In the genomic region with DNA sequence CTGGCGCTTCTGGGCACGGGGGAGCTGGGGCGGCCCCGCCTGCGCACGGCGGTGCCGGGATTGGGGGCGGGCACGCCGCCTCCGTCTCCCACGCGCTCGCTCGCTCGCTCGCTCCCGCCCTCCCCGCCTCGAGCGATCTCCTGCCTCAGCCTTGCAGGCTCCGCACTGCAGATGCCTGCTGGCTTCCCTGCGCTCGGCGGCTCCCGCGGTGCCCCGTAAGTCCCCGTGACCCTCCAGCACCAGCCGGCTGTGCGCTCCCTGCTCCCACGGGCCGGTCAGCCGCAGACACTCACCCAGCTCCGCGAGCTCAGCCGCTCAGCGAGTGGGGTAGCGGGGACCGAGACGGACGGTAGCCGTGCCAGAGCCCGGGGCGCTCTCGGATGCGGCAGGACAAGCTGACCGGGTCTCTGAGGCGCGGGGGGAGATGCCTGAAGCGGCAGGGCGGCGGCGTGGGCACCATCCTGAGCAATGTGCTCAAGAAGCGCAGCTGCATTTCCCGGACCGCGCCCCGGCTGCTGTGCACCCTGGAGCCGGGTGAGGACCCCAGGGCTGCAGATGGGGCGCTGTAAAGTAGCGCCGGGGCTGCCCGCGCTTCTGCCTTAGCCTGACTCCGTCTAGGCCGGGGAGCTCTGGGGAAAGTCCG, we compare ENCODE assay signal across 8 cellular contexts. TPM values are rescaled to one million over a fixed set of nuclear protein-coding genes. Genes with fewer than 3 reads are reported as not detected.
A peak's percentile ranks its signal among the peaks of the same experiment; 100 is the strongest.
DNase-seq lines count a peak whose midpoint lies in the region; ATAC-seq, FAIRE-seq and TF ChIP-seq lines count a peak whose summit lies in the region.

A gene with protein sequence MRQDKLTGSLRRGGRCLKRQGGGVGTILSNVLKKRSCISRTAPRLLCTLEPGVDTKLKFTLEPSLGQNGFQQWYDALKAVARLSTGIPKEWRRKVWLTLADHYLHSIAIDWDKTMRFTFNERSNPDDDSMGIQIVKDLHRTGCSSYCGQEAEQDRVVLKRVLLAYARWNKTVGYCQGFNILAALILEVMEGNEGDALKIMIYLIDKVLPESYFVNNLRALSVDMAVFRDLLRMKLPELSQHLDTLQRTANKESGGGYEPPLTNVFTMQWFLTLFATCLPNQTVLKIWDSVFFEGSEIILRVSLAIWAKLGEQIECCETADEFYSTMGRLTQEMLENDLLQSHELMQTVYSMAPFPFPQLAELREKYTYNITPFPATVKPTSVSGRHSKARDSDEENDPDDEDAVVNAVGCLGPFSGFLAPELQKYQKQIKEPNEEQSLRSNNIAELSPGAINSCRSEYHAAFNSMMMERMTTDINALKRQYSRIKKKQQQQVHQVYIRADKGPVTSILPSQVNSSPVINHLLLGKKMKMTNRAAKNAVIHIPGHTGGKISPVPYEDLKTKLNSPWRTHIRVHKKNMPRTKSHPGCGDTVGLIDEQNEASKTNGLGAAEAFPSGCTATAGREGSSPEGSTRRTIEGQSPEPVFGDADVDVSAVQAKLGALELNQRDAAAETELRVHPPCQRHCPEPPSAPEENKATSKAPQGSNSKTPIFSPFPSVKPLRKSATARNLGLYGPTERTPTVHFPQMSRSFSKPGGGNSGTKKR (plus strand): TSS at position 148 of the 643 bp plus-strand sequence. CDS start 233 bp downstream, at position 381.

- intact Hi-C loops in PC-3 (cut with micrococcal nuclease), result no loop called here
- intact Hi-C loops in GM12878 (cut with micrococcal nuclease; ENCODE audit: unreplicated experiment), result loop anchor here (5.0 kb wide), 1 partner anchor 38 kb away; no protein-coding TSS in a partner anchor
- intact Hi-C loops in sigmoid colon (cut with DNase I), result no loop called here

- H3K79me2 ChIP-seq in PC-3 (ENCODE audit: low read length) (no peaks in the 10 kb centered on the region), GM12878 (ENCODE audit: control insufficient read depth, insufficient read depth, low read length) (peaks cover 32% of the 10 kb centered on the region)

- H2AFZ ChIP-seq in PC-3 (ENCODE audit: low read length) (peak within 1 kb of the TSS; percentile 91), GM12878 (ENCODE audit: control insufficient read depth, low read depth, low read length) (peak within 1 kb of the TSS; percentile 80)

- DNase-seq in HL-60 (ENCODE audit: low read depth in 1 of 2, low spot score in 1 of 2), result peak in 1 of 2 experiments; percentile 32
- DNase-seq in PC-3, result peak; percentile 52
- no peak for DNase-seq in GM12878 (ENCODE audit: low read depth, low spot score)
- DNase-seq in sigmoid colon, result no peak
- DNase-seq in activated gamma-delta T cell treated with Interleukin-2 at 50 U/mL for 16 hours, result no peak

- 0 out of 2 replicates have a peak, but pooled peaks cover 5% of the 10 kb centered on the region for H3K9me3 ChIP-seq in PC-3 (ENCODE audit: low read length)
- H3K9me3 ChIP-seq in GM12878 (replicated peaks; ENCODE audit: control insufficient read depth, insufficient read depth, low read length), result no peaks in the 10 kb centered on the region; the same call in 2 of the 3 replicates
- H3K9me3 ChIP-seq in iPS-18a (ENCODE audit: control insufficient read depth, low read depth, low read length), result no peaks in the 10 kb centered on the region
- no peaks in the 10 kb centered on the region for H3K9me3 ChIP-seq in sigmoid colon

- BruUV-seq in PC-3 (replicated peaks; lab: Mats Ljungman, UMichigan) (no TSS peak), GM12878 (replicated peaks; lab: Mats Ljungman, UMichigan) (no TSS peak)

- H3K27ac ChIP-seq in HL-60 (replicated peaks), result no peak within 1 kb of the TSS
- H3K27ac ChIP-seq in PC-3 (ENCODE audit: low read length), result no peak within 1 kb of the TSS
- H3K27ac ChIP-seq in GM12878 (ENCODE audit: control insufficient read depth, insufficient read depth), result peak within 1 kb of the TSS; percentile 65
- no peak within 1 kb of the TSS for H3K27ac ChIP-seq in iPS-18a (ENCODE audit: low read length)
- no peak within 1 kb of the TSS for H3K27ac ChIP-seq in sigmoid colon

- TF ChIP-seq CTCF in HL-60 (IDR thresholded peaks at IDR 0.05; ENCODE audit: insufficient read depth, low read length) (no peak), PC-3 (conservative IDR thresholded peaks at IDR 0.05; ENCODE audit: low read depth, low read length) (no peak), GM12878 (IDR thresholded peaks at IDR 0.05 in 2 of 3, conservative IDR thresholded peaks at IDR 0.05 in 1 of 3; ENCODE audit: control insufficient read depth in 2 of 3, extremely low read depth in 1 of 3, insufficient read depth in 1 of 3, low read depth in 3 of 3, low read length in 3 of 3) (no peak), sigmoid colon (IDR thresholded peaks at IDR 0.05) (no peak)

- POLR2A ChIA-PET in PC-3 (lab: Charles Lee; ENCODE audit: unreplicated experiment), result interaction anchor here (0.7 kb wide), 1 partner anchor 23 kb away, joined by 3 read pairs; no protein-coding TSS in a partner anchor
- POLR2A ChIA-PET in GM12878 (lab: Charles Lee), result interaction anchor here (0.7 to 0.9 kb wide), 2 partner anchors 18 to 51 kb away, joined by 3 read pairs; no protein-coding TSS in a partner anchor

- peak; percentile 49 for ATAC-seq in GM18498 (IDR thresholded peaks at IDR 0.05; ENCODE audit: unreplicated experiment)
- peak; percentile 78 for ATAC-seq in PC-3
- peak; percentile 80 for ATAC-seq in GM12878
- ATAC-seq in HG02840 (IDR thresholded peaks at IDR 0.05; ENCODE audit: low FRiP score, unreplicated experiment), result no peak

- H3K9me2 ChIP-seq in PC-3 (replicated peaks; ENCODE audit: low read length), result no peaks in the 10 kb centered on the region

- no peaks in the 10 kb centered on the region for H3F3A ChIP-seq in PC-3 (ENCODE audit: low read length, unreplicated experiment)

- 0 out of 2 replicates have a peak, but pooled peaks cover 4% of the 10 kb centered on the region for H3K4me1 ChIP-seq in PC-3 (ENCODE audit: insufficient read depth, low read length)
- H3K4me1 ChIP-seq in GM12878 (ENCODE audit: control insufficient read depth, insufficient read depth, low read length), result no peaks in the 10 kb centered on the region
- peaks cover 11% of the 10 kb centered on the region for H3K4me1 ChIP-seq in iPS-18a (ENCODE audit: control insufficient read depth, low read depth, low read length)
- H3K4me1 ChIP-seq in sigmoid colon, result peaks cover 0 to 28% (median 25%) of the 10 kb centered on the region in 4 donors

- TF ChIP-seq EP300 in GM12878 (IDR thresholded peaks at IDR 0.05; ENCODE audit: borderline replicate concordance in 1 of 2, control insufficient read depth in 1 of 2, low read depth in 2 of 2, low read length in 2 of 2), result no peak
- TF ChIP-seq EP300 in sigmoid colon (IDR thresholded peaks at IDR 0.05), result no peak

- CTCF ChIA-PET in PC-3 (lab: Charles Lee) (interaction anchor here (0.6 kb wide), 1 partner anchor 44 kb away, joined by 3 read pairs; no protein-coding TSS in a partner anchor), GM12878 (lab: Yijun Ruan, JAX) (interaction anchor here (1.2 to 2.4 kb wide), 4 partner anchors 23 to 414 kb away, joined by 3 to 9 read pairs (median 4); no protein-coding TSS in a partner anchor)

- H3K27me3 ChIP-seq in HL-60 (ENCODE audit: insufficient read depth, poor library complexity, severe bottlenecking) (peaks cover 54% of the 10 kb centered on the region), PC-3 (ENCODE audit: low read length) (no peaks in the 10 kb centered on the region), GM12878 (replicated peaks in 1 of 2; ENCODE audit: control insufficient read depth in 2 of 2, insufficient read depth in 2 of 2, low read length in 1 of 2) (peaks cover 0 to 2% of the 10 kb centered on the region in 2 experiments; a peak in 2 of 4 replicates), iPS-18a (ENCODE audit: control insufficient read depth, insufficient read depth, low read length) (peaks cover 56% of the 10 kb centered on the region), sigmoid colon (peaks cover 18 to 60% (median 44%) of the 10 kb centered on the region in 3 donors)

- 3% methylated on average over 69 of the region's 69 CpGs for WGBS in GM12878 (ENCODE audit: insufficient coverage, insufficient replicate concordance, low lambda C conversion rate, missing lambda C conversion rate)
- 1% methylated on average over 69 of the region's 69 CpGs for WGBS in sigmoid colon, 2 donors

- in situ Hi-C loops in GM12878 (cut with MboI), result no loop called here

- SMC1A ChIA-PET in GM12878 (lab: Charles Lee; ENCODE audit: uncharacterized antibody, unreplicated experiment), result interaction anchor here (0.8 to 1.6 kb wide), 7 partner anchors 11 to 65 kb away, joined by 3 to 4 read pairs (median 3); no protein-coding TSS in a partner anchor

- peak within 1 kb of the TSS; percentile 99 for H3K4me2 ChIP-seq in PC-3 (ENCODE audit: low read length)
- H3K4me2 ChIP-seq in GM12878 (ENCODE audit: control insufficient read depth, insufficient read depth), result peak within 1 kb of the TSS; percentile 81

- FAIRE-seq in GM12878 (lab: Jason Lieb, UNC), result peak; percentile 18

- no peaks in the 10 kb centered on the region for H4K20me1 ChIP-seq in PC-3 (ENCODE audit: low read length)
- H4K20me1 ChIP-seq in GM12878 (ENCODE audit: control insufficient read depth, insufficient read depth), result no peaks in the 10 kb centered on the region

- TF ChIP-seq POLR2A in GM12878 (IDR thresholded peaks at IDR 0.05; ENCODE audit: low read depth, low read length) (peak; percentile 85), sigmoid colon (IDR thresholded peaks at IDR 0.05) (no peak)

- peak within 1 kb of the TSS; percentile 57 for H3K4me3 ChIP-seq in HL-60 (replicated peaks; ENCODE audit: insufficient read depth, low read length)
- peak within 1 kb of the TSS; percentile 73 for H3K4me3 ChIP-seq in PC-3 (ENCODE audit: low read length)
- peak within 1 kb of the TSS; percentile 94 for H3K4me3 ChIP-seq in GM12878
- H3K4me3 ChIP-seq in iPS-18a (ENCODE audit: low read length), result peak within 1 kb of the TSS; percentile 48
- H3K4me3 ChIP-seq in sigmoid colon, result peak within 1 kb of the TSS; percentile 7 to 50 (median 40)

- H3K36me3 ChIP-seq in PC-3 (ENCODE audit: low read depth, low read length), result peaks cover 7% of the 10 kb centered on the region
- peaks cover 0 to 4% of the 10 kb centered on the region in 2 experiments; a peak in 1 of 4 replicates for H3K36me3 ChIP-seq in GM12878 (ENCODE audit: control insufficient read depth in 2 of 2, insufficient read depth in 2 of 2, low read length in 1 of 2)
- H3K36me3 ChIP-seq in iPS-18a (ENCODE audit: control insufficient read depth, low read depth, low read length), result no peaks in the 10 kb centered on the region
- no peaks in the 10 kb centered on the region for H3K36me3 ChIP-seq in sigmoid colon

- H3K9ac ChIP-seq in PC-3 (ENCODE audit: low read length) (no peak within 1 kb of the TSS), GM12878 (ENCODE audit: control insufficient read depth, insufficient read depth, low read length) (peak within 1 kb of the TSS; percentile 47), iPS-18a (ENCODE audit: low read length) (no peak within 1 kb of the TSS)

- RAD21 ChIA-PET in GM12878 (lab: Charles Lee; ENCODE audit: unreplicated experiment), result interaction anchor here (0.6 to 2.2 kb wide), 9 partner anchors 29 to 137 kb away, joined by 3 to 11 read pairs (median 5); no protein-coding TSS in a partner anchor

- no peak for TF ChIP-seq RAD21 in GM12878 (IDR thresholded peaks at IDR 0.05; ENCODE audit: insufficient read depth, low read depth, low read length)

RNA-seq across cellular contexts. Expression of the gene that starts here (rescaled TPM):
- 16.8 and 36.1 TPM in 2 replicates for total RNA-seq in PC-3 (2014; rRNA removed)
- 78.4 and 88.8 TPM in 2 replicates for total RNA-seq in GM12878 (2013; cell fraction: nucleolus; rRNA removed)
- total RNA-seq in GM12878 (2014; rRNA removed), result 15.9 and 17.1 TPM in 2 replicates
- 9.1 and 10.2 TPM in 2 replicates for total RNA-seq in GM12878 (2014; rRNA removed; fragmentation: Illumina TruSeq; extraction: Trizol)
- 15.8 and 16.1 TPM in 2 replicates for total RNA-seq in GM12878 (2021)
- polyA plus RNA-seq in GM12878 (2011; ENCODE audit: low read depth), result 5.5 TPM
- 3.3 and 3.9 TPM in 2 replicates for polyA plus RNA-seq in GM12878 (2011; rRNA removed)
- polyA plus RNA-seq in GM12878 (2011; cell fraction: cytosol; rRNA removed), result 2.1 TPM in 2 replicates
- polyA plus RNA-seq in GM12878 (2011; cell fraction: nucleus; rRNA removed), result 3.2 and 3.7 TPM in 2 replicates
- polyA plus RNA-seq in GM12878 (2012), result 9.5 and 16.9 TPM in 2 replicates
- polyA plus RNA-seq in GM12878 (2014; fragmentation: Illumina TruSeq; extraction: Trizol), result 11.9 and 13.0 TPM in 2 replicates
- polyA plus RNA-seq in GM12878 (2014; fragmentation: Nextera tagmentation; extraction: Ambion mirVana), result 1 to 10 TPM; 1.2 to 1.6 TPM
- 10.2 and 12.3 TPM in 2 replicates for polyA plus RNA-seq in GM12878 (2014; rRNA removed)
- polyA plus RNA-seq in GM12878 (2016; fragmentation: Nextera tagmentation; extraction: Ambion mirVana), result 10 to 100 TPM; 21.0 to 23.3 TPM
- polyA minus RNA-seq in GM12878 (2011; rRNA and poly(A)+ RNA removed), result 3.6 and 4.9 TPM in 2 replicates
- polyA minus RNA-seq in GM12878 (2011; cell fraction: cytosol; rRNA and poly(A)+ RNA removed), result 1.1 and 2.4 TPM in 2 replicates
- 2.4 and 6.5 TPM in 2 replicates for polyA minus RNA-seq in GM12878 (2011; cell fraction: nucleus; rRNA and poly(A)+ RNA removed)
- total RNA-seq in sigmoid colon, result 1 to 10 TPM in 1 of 4 donors, under 1 TPM in 3; 0.36 to 4.3 (median 0.74) TPM
- 1 to 10 TPM; 2.3 to 3.5 (median 2.4) TPM for polyA plus RNA-seq in sigmoid colon

Comparison
In these comparisons a context has a peak if more than half of its experiments do, and no peak if none do; other contexts are left out.
1. H3K4me3 ChIP-seq: peak in every context shown above with its lines; median percentile 94 in GM12878; 73 in PC-3; 57 in HL-60; 48 in iPS-18a; 40 in sigmoid colon.